Comparison of ENCODE assay signal across 8 cellular contexts in the genomic region with DNA sequence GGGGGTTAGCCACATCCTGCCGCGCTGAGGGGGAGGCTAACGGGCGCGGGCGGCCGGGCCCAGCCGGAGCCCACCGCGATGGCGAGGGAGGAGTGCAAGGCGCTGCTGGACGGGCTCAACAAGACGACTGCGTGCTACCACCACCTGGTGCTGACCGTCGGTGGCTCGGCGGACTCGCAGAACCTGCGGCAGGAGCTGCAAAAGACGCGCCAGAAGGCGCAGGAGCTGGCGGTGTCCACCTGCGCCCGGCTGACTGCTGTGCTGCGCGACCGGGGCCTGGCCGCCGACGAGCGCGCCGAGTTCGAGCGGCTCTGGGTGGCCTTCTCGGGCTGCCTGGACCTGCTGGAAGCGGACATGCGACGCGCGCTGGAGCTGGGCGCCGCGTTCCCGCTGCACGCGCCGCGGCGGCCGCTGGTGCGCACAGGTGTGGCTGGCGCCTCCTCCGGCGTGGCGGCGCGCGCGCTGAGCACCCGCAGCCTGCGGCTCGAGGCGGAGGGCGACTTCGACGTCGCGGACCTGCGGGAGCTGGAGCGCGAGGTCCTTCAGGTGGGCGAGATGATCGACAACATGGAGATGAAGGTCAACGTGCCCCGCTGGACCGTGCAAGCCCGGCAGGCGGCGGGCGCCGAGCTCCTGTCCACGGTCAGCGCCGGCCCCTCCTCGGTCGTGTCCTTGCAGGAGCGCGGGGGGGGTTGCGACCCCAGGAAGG. TPM values are rescaled to one million over a fixed set of nuclear protein-coding genes. Genes with fewer than 3 reads are reported as not detected.
A peak's percentile ranks its signal among the peaks of the same experiment; 100 is the strongest.
DNase-seq lines count a peak whose midpoint lies in the region; ATAC-seq, FAIRE-seq and TF ChIP-seq lines count a peak whose summit lies in the region.

No MANE protein-coding gene starts in this region.

- no TSS peak for BruUV-seq in GM12878 (replicated peaks; lab: Mats Ljungman, UMichigan)

- in situ Hi-C loops in GM12878 (cut with MboI): no loop called here

- H3K27ac ChIP-seq in GM12878 (ENCODE audit: control insufficient read depth, insufficient read depth) (no peak overlapping the region), testis (no peak overlapping the region)

- H3K4me2 ChIP-seq in GM12878 (ENCODE audit: control insufficient read depth, insufficient read depth): peak overlapping the region; percentile 94

- TF ChIP-seq RAD21 in GM12878 (IDR thresholded peaks at IDR 0.05; ENCODE audit: insufficient read depth, low read depth, low read length): no peak

- SMC1A ChIA-PET in GM12878 (lab: Charles Lee; ENCODE audit: uncharacterized antibody, unreplicated experiment): interaction anchor here (1.4 kb wide), 1 partner anchor 15 kb away, joined by 4 read pairs; no protein-coding TSS in a partner anchor

- TF ChIP-seq CTCF in GM12878 (IDR thresholded peaks at IDR 0.05 in 2 of 3, conservative IDR thresholded peaks at IDR 0.05 in 1 of 3; ENCODE audit: control insufficient read depth in 2 of 3, extremely low read depth in 1 of 3, insufficient read depth in 1 of 3, low read depth in 3 of 3, low read length in 3 of 3) (no peak), testis (IDR thresholded peaks at IDR 0.05) (no peak)

- POLR2A ChIA-PET in GM12878 (lab: Charles Lee): interaction anchor here (1.1 kb wide), 1 partner anchor 15 kb away, joined by 3 read pairs; a partner anchor contains a TSS

- RAD21 ChIA-PET in GM12878 (lab: Charles Lee; ENCODE audit: unreplicated experiment): no interaction called here

- no peak for TF ChIP-seq POLR2A in GM12878 (IDR thresholded peaks at IDR 0.05; ENCODE audit: low read depth, low read length)
- TF ChIP-seq POLR2A in testis (IDR thresholded peaks at IDR 0.05): no peak

- peaks cover 2 to 7% of the 10 kb centered on the region in 2 experiments; a peak in 3 of 4 replicates for H3K27me3 ChIP-seq in GM12878 (replicated peaks in 1 of 2; ENCODE audit: control insufficient read depth in 2 of 2, insufficient read depth in 2 of 2, low read length in 1 of 2)
- H3K27me3 ChIP-seq in testis: no peaks in the 10 kb centered on the region

- H3K79me2 ChIP-seq in GM12878 (ENCODE audit: control insufficient read depth, insufficient read depth, low read length): peaks cover 31% of the 10 kb centered on the region

- H3K9me3 ChIP-seq in GM12878 (replicated peaks; ENCODE audit: control insufficient read depth, insufficient read depth, low read length) (no peaks in the 10 kb centered on the region; the same call in 2 of the 3 replicates), testis (no peaks in the 10 kb centered on the region)

- FAIRE-seq in GM12878 (lab: Jason Lieb, UNC): no peak

- H3K4me3 ChIP-seq in GM12878: peak overlapping the region; percentile 72; the same call in 1 of the 2 replicates
- peak overlapping the region; percentile 76 to 87 for H3K4me3 ChIP-seq in testis

- H3K36me3 ChIP-seq in GM12878 (ENCODE audit: control insufficient read depth in 2 of 2, insufficient read depth in 2 of 2, low read length in 1 of 2) (no peaks in the 10 kb centered on the region), testis (ENCODE audit: low read depth, missing control alignments) (no peaks in the 10 kb centered on the region)

- CTCF ChIA-PET in GM12878 (lab: Yijun Ruan, JAX): interaction anchor here (1.6 kb wide), 1 partner anchor 77 kb away, joined by 4 read pairs; no protein-coding TSS in a partner anchor

- ATAC-seq in GM12878: no peak
- no peak for ATAC-seq in GM18520 (IDR thresholded peaks at IDR 0.05; ENCODE audit: unreplicated experiment)

- H3K9ac ChIP-seq in GM12878 (ENCODE audit: control insufficient read depth, insufficient read depth, low read length): no peak overlapping the region

- H3K4me1 ChIP-seq in GM12878 (ENCODE audit: control insufficient read depth, insufficient read depth, low read length) (peaks cover 20% of the 10 kb centered on the region), testis (peaks cover 6% of the 10 kb centered on the region)

- 28% methylated on average over 74 of the region's 93 CpGs for WGBS in GM12878 (ENCODE audit: insufficient coverage, insufficient replicate concordance, low lambda C conversion rate, missing lambda C conversion rate)
- 2% methylated on average over 60 of the region's 93 CpGs; no CpG with 5 or more reads in 1 of the 2 donors for WGBS in testis, 2 donors

- peak; percentile 61 for DNase-seq in ELF-1 (ENCODE audit: low read depth, low spot score)
- peak; percentile 47 to 68 for DNase-seq in NCI-H1930 (lab: John Stamatoyannopoulos, UW)
- no peak for DNase-seq in GM12878 (ENCODE audit: low read depth, low spot score)
- DNase-seq in kidney tubule cell (ENCODE audit: low spot score): peak; percentile 26
- DNase-seq in testis: no peak
- DNase-seq in SIG-M5 treated with dmso at 0.1 percent for 504 hours (lab: John Stamatoyannopoulos, UW; ENCODE audit: unreplicated experiment): no peak
- DNase-seq in HuH-7.5 (ENCODE audit: low spot score): no peak

- intact Hi-C loops in GM12878 (cut with micrococcal nuclease; ENCODE audit: unreplicated experiment) (no loop called here), testis (cut with DNase I; ENCODE audit: low total_unique reads) (no loop called here)

- H4K20me1 ChIP-seq in GM12878 (ENCODE audit: control insufficient read depth, insufficient read depth): 0 out of 2 replicates have a peak, but pooled peaks cover 2% of the 10 kb centered on the region

- H2AFZ ChIP-seq in GM12878 (ENCODE audit: control insufficient read depth, low read depth, low read length): peak overlapping the region; percentile 85

- TF ChIP-seq EP300 in GM12878 (IDR thresholded peaks at IDR 0.05; ENCODE audit: borderline replicate concordance in 1 of 2, control insufficient read depth in 1 of 2, low read depth in 2 of 2, low read length in 2 of 2): no peak

RNA-seq across cellular contexts. Expression of a gene that starts 0.7 kb away (rescaled TPM):
- total RNA-seq in GM12878 (2013; cell fraction: nucleolus; rRNA removed): 0.13 TPM in 1 of 2 replicates, not detected in the other
- total RNA-seq in GM12878 (2014; rRNA removed) (0.05 and 0.06 TPM in 2 replicates), GM12878 (2014; rRNA removed; fragmentation: Illumina TruSeq; extraction: Trizol) (0.04 TPM in 1 of 2 replicates, not detected in the other), GM12878 (2021) (0.10 TPM in 1 of 2 replicates, not detected in the other), testis (1 to 10 TPM in 1 of 2 donors, under 1 TPM in 1; 0.94 to 2.4 TPM)
- not detected for polyA plus RNA-seq in GM12878 (2011; ENCODE audit: low read depth)
- polyA plus RNA-seq in GM12878 (2011; rRNA removed) (0.01 and 0.04 TPM in 2 replicates), GM12878 (2014; fragmentation: Illumina TruSeq; extraction: Trizol) (not detected in 2 replicates), GM12878 (2014; fragmentation: Nextera tagmentation; extraction: Ambion mirVana) (not detected), GM12878 (2014; rRNA removed) (not detected in 2 replicates), GM12878 (2016; fragmentation: Nextera tagmentation; extraction: Ambion mirVana) (not detected), testis (ENCODE audit: insufficient read depth, low read depth, low replicate concordance) (0.58 TPM)
- 0.03 TPM in 1 of 2 replicates, not detected in the other for polyA plus RNA-seq in GM12878 (2011; cell fraction: cytosol; rRNA removed)
- polyA plus RNA-seq in GM12878 (2011; cell fraction: nucleus; rRNA removed): 0.03 TPM in 1 of 2 replicates, not detected in the other
- 0.10 TPM in 1 of 2 replicates, not detected in the other for polyA plus RNA-seq in GM12878 (2012)
- polyA minus RNA-seq in GM12878 (2011; rRNA and poly(A)+ RNA removed): 0.10 TPM in 1 of 2 replicates, not detected in the other
- polyA minus RNA-seq in GM12878 (2011; cell fraction: cytosol; rRNA and poly(A)+ RNA removed): not detected in 2 replicates
- 0.36 TPM in 1 of 2 replicates, not detected in the other for polyA minus RNA-seq in GM12878 (2011; cell fraction: nucleus; rRNA and poly(A)+ RNA removed)

RNA-seq across cellular contexts. Expression of a gene that starts 1.4 kb away (rescaled TPM):
- 95.4 and 118 TPM in 2 replicates for total RNA-seq in GM12878 (2013; cell fraction: nucleolus; rRNA removed)
- total RNA-seq in GM12878 (2014; rRNA removed) (28.8 and 33.3 TPM in 2 replicates), GM12878 (2014; rRNA removed; fragmentation: Illumina TruSeq; extraction: Trizol) (23.9 and 24.2 TPM in 2 replicates), GM12878 (2021) (41.2 and 42.2 TPM in 2 replicates), testis (10 to 100 TPM; 45.8 to 54.4 TPM)
- polyA plus RNA-seq in GM12878 (2011; ENCODE audit: low read depth): 11.7 TPM
- polyA plus RNA-seq in GM12878 (2011; rRNA removed) (49.9 and 52.5 TPM in 2 replicates), GM12878 (2014; fragmentation: Illumina TruSeq; extraction: Trizol) (26.2 and 28.1 TPM in 2 replicates), GM12878 (2014; fragmentation: Nextera tagmentation; extraction: Ambion mirVana) (1 to 10 TPM; 2.8 to 4.5 TPM), GM12878 (2014; rRNA removed) (25.0 and 27.9 TPM in 2 replicates), GM12878 (2016; fragmentation: Nextera tagmentation; extraction: Ambion mirVana) (10 to 100 TPM; 30.0 to 31.2 TPM), testis (ENCODE audit: insufficient read depth, low read depth, low replicate concordance) (34.6 TPM)
- polyA plus RNA-seq in GM12878 (2011; cell fraction: cytosol; rRNA removed): 39.6 and 41.8 TPM in 2 replicates
- 45.9 and 49.2 TPM in 2 replicates for polyA plus RNA-seq in GM12878 (2011; cell fraction: nucleus; rRNA removed)
- polyA plus RNA-seq in GM12878 (2012): 14.5 and 20.1 TPM in 2 replicates
- polyA minus RNA-seq in GM12878 (2011; rRNA and poly(A)+ RNA removed): 69.3 and 75.6 TPM in 2 replicates
- 23.0 and 25.9 TPM in 2 replicates for polyA minus RNA-seq in GM12878 (2011; cell fraction: cytosol; rRNA and poly(A)+ RNA removed)
- 27.4 and 39.7 TPM in 2 replicates for polyA minus RNA-seq in GM12878 (2011; cell fraction: nucleus; rRNA and poly(A)+ RNA removed)

RNA-seq across cellular contexts. Expression of a gene that starts 15.3 kb away (rescaled TPM):
- total RNA-seq in GM12878 (2013; cell fraction: nucleolus; rRNA removed): 17.2 and 18.1 TPM in 2 replicates
- total RNA-seq in GM12878 (2014; rRNA removed): 19.9 and 20.3 TPM in 2 replicates
- total RNA-seq in GM12878 (2014; rRNA removed; fragmentation: Illumina TruSeq; extraction: Trizol): 7.9 and 8.5 TPM in 2 replicates
- total RNA-seq in GM12878 (2021): 16.4 and 18.2 TPM in 2 replicates
- 6.7 TPM for polyA plus RNA-seq in GM12878 (2011; ENCODE audit: low read depth)
- 12.2 and 13.0 TPM in 2 replicates for polyA plus RNA-seq in GM12878 (2011; rRNA removed)
- 7.9 and 8.0 TPM in 2 replicates for polyA plus RNA-seq in GM12878 (2011; cell fraction: cytosol; rRNA removed)
- polyA plus RNA-seq in GM12878 (2011; cell fraction: nucleus; rRNA removed): 4.3 and 5.3 TPM in 2 replicates
- 9.7 and 10.4 TPM in 2 replicates for polyA plus RNA-seq in GM12878 (2012)
- polyA plus RNA-seq in GM12878 (2014; fragmentation: Illumina TruSeq; extraction: Trizol): 9.3 and 10.5 TPM in 2 replicates
- 10 to 100 TPM; 16.8 to 31.0 TPM for polyA plus RNA-seq in GM12878 (2014; fragmentation: Nextera tagmentation; extraction: Ambion mirVana)
- 9.9 and 10.2 TPM in 2 replicates for polyA plus RNA-seq in GM12878 (2014; rRNA removed)
- polyA plus RNA-seq in GM12878 (2016; fragmentation: Nextera tagmentation; extraction: Ambion mirVana): 10 to 100 TPM; 17.3 to 18.8 TPM
- polyA minus RNA-seq in GM12878 (2011; rRNA and poly(A)+ RNA removed): 5.3 and 5.4 TPM in 2 replicates
- 11.0 and 12.0 TPM in 2 replicates for polyA minus RNA-seq in GM12878 (2011; cell fraction: cytosol; rRNA and poly(A)+ RNA removed)
- 10.0 and 19.3 TPM in 2 replicates for polyA minus RNA-seq in GM12878 (2011; cell fraction: nucleus; rRNA and poly(A)+ RNA removed)
- total RNA-seq in testis: 10 to 100 TPM; 11.3 to 15.5 TPM
- 6.7 TPM for polyA plus RNA-seq in testis (ENCODE audit: insufficient read depth, low read depth, low replicate concordance)

RNA-seq across cellular contexts. Expression of a gene that starts 43.2 kb away (rescaled TPM):
- 1.3 and 1.7 TPM in 2 replicates for total RNA-seq in GM12878 (2013; cell fraction: nucleolus; rRNA removed)
- total RNA-seq in GM12878 (2014; rRNA removed): 0.11 TPM in 1 of 2 replicates, not detected in the other
- not detected in 2 replicates for total RNA-seq in GM12878 (2014; rRNA removed; fragmentation: Illumina TruSeq; extraction: Trizol)
- not detected in 2 replicates for total RNA-seq in GM12878 (2021)
- polyA plus RNA-seq in GM12878 (2011; ENCODE audit: low read depth): 0.07 TPM
- 0.15 and 0.17 TPM in 2 replicates for polyA plus RNA-seq in GM12878 (2011; rRNA removed)
- 0.03 and 0.10 TPM in 2 replicates for polyA plus RNA-seq in GM12878 (2011; cell fraction: cytosol; rRNA removed)
- polyA plus RNA-seq in GM12878 (2011; cell fraction: nucleus; rRNA removed): 0.28 and 0.41 TPM in 2 replicates
- polyA plus RNA-seq in GM12878 (2012): 0.14 and 0.18 TPM in 2 replicates
- not detected in 2 replicates for polyA plus RNA-seq in GM12878 (2014; fragmentation: Illumina TruSeq; extraction: Trizol)
- not detected for polyA plus RNA-seq in GM12878 (2014; fragmentation: Nextera tagmentation; extraction: Ambion mirVana)
- 0.13 TPM in 1 of 2 replicates, not detected in the other for polyA plus RNA-seq in GM12878 (2014; rRNA removed)
- under 1 TPM in 1 of 2 experiments, not detected in 1; 0.08 TPM for polyA plus RNA-seq in GM12878 (2016; fragmentation: Nextera tagmentation; extraction: Ambion mirVana)
- 0.07 TPM in 1 of 2 replicates, not detected in the other for polyA minus RNA-seq in GM12878 (2011; rRNA and poly(A)+ RNA removed)
- not detected in 2 replicates for polyA minus RNA-seq in GM12878 (2011; cell fraction: cytosol; rRNA and poly(A)+ RNA removed)
- polyA minus RNA-seq in GM12878 (2011; cell fraction: nucleus; rRNA and poly(A)+ RNA removed): 0.12 TPM in 1 of 2 replicates, not detected in the other
- 10 to 100 TPM; 24.3 to 30.6 TPM for total RNA-seq in testis
- polyA plus RNA-seq in testis (ENCODE audit: insufficient read depth, low read depth, low replicate concordance): 33.4 TPM

Comparison
In these comparisons a context has a peak if more than half of its experiments do, and no peak if none do; other contexts are left out.
1. DNase-seq: peak in ELF-1 (single experiment), NCI-H1930 (2 of 2) and kidney tubule cell (single experiment); none in GM12878 (single experiment), testis (single experiment), SIG-M5 treated with dmso at 0.1 percent for 504 hours (single experiment) and HuH-7.5 (single experiment).